Comparison of ENCODE assay signal across 20 cellular contexts in genomic region chr4:75527482-75527881, GRCh38.
"Had no signal": no experiment of that assay in that cellular context is flagged by ENCODE, and none has a peak within 500 bp of the region (broad histone marks: within the 10 kb centered on the region; RNA-seq: fewer than 3 reads in every experiment).

No MANE protein-coding gene starts in this region.

- ATAC-seq: natural killer cell; psoas muscle; right cardiac atrium; right lobe of liver; stimulated activated effector memory CD8-positive, alpha-beta T cell treated with anti-CD3 and anti-CD28 coated beads, Interleukin-12 subunit alpha, Interleukin-12 subunit beta, amount 100 ng/mL, for 72 hours; stimulated activated naive B cell treated with anti-CD40 and anti-IgM and Interleukin-4, amounts not matched to agents 10 μg/mL and 1 μg/mL and 100 μg/mL, for 72 hours had no signal

- DNase-seq: natural killer cell; occipital lobe; ovary; posterior cingulate gyrus; psoas muscle; right cardiac atrium; right lobe of liver; sigmoid colon; small intestine; stimulated activated CD4-positive, alpha-beta T cell treated with anti-CD3 and anti-CD28 coated beads, Interleukin-15, amount 100 ng/mL, for 24 hours; stimulated activated CD4-positive, alpha-beta T cell treated with anti-CD3 and anti-CD28 coated beads, Interleukin-2, amount 100 ng/mL, for 24 hours; stimulated activated CD4-positive, alpha-beta T cell treated with anti-CD3 and anti-CD28 coated beads, Interleukin-2, amount 100 ng/mL, for 48 hours; stimulated activated CD4-positive, alpha-beta T cell treated with anti-CD3 and anti-CD28 coated beads, Interleukin-4, amount 100 ng/mL, for 24 hours; stimulated activated naive B cell treated with anti-CD40 and anti-IgM and Interleukin-4, amounts not matched to agents 10 μg/mL and 1 μg/mL and 100 μg/mL, for 72 hours; stimulated activated naive CD4-positive, alpha-beta T cell treated with Interleukin-2 at 50 U/mL for 16 hours; stomach; thyroid gland; trophoblast cell; upper lobe of left lung had no signal
